8 cellular contexts compared by ENCODE assay signal in genomic region chr11:103108933-103109817, GRCh38. TPM values are rescaled to one million over a fixed set of nuclear protein-coding genes. Genes with fewer than 3 reads are reported as not detected.
A peak's percentile ranks its signal among the peaks of the same experiment; 100 is the strongest.
DNase-seq lines count a peak whose midpoint lies in the region; ATAC-seq, FAIRE-seq and TF ChIP-seq lines count a peak whose summit lies in the region.

TSS of gene DYNC2H1 (plus strand) at chr11:103109426. CDS start at chr11:103109575, 149 bp downstream.

- peak within 1 kb of the TSS; percentile 95 for H2AFZ ChIP-seq in OCI-LY1 (ENCODE audit: low read length)

- peak within 1 kb of the TSS; percentile 70 for H3K9ac ChIP-seq in OCI-LY1 (ENCODE audit: low read length)
- H3K9ac ChIP-seq in mucosa of rectum (ENCODE audit: low read depth in 1 of 2, low read length in 2 of 2) = peak within 1 kb of the TSS; percentile 32 to 65

- H3F3A ChIP-seq in OCI-LY1 (ENCODE audit: insufficient read depth, low read length) = no peaks in the 10 kb centered on the region

- H3K4me1 ChIP-seq in OCI-LY1 (ENCODE audit: insufficient read depth, low read length, severe bottlenecking) (peaks cover 14% of the 10 kb centered on the region), mucosa of rectum (ENCODE audit: control insufficient read depth in 2 of 2, insufficient read depth in 2 of 2, low read length in 2 of 2) (peaks cover 0 to 4% of the 10 kb centered on the region in 2 donors)

- peak within 1 kb of the TSS; percentile 64 for H3K4me3 ChIP-seq in OCI-LY1 (ENCODE audit: low read depth, low read length, poor library complexity, severe bottlenecking)
- peak within 1 kb of the TSS; percentile 60 for H3K4me3 ChIP-seq in epithelial cell of proximal tubule (ENCODE audit: low read depth, low read length)
- peak within 1 kb of the TSS; percentile 65 to 97 for H3K4me3 ChIP-seq in mucosa of rectum (ENCODE audit: low read length in 2 of 2)

- in situ Hi-C loops in Caki2 (cut with HindIII; ENCODE audit: low pct_unique_long_range_greater_than_20kb, low sequenced_read_pairs) = no loop called here

- H3K36me3 ChIP-seq in OCI-LY1 (ENCODE audit: insufficient read depth, low read length) (no peaks in the 10 kb centered on the region), mucosa of rectum (ENCODE audit: control insufficient read depth in 2 of 2, insufficient read depth in 2 of 2, low read length in 2 of 2) (no peaks in the 10 kb centered on the region)

- H3K27ac ChIP-seq in OCI-LY1 (ENCODE audit: low read depth, low read length, poor library complexity, severe bottlenecking) (no peak within 1 kb of the TSS), mucosa of rectum (ENCODE audit: low read depth in 2 of 2, low read length in 2 of 2) (peak within 1 kb of the TSS; percentile 49 to 68)

- H3K27me3 ChIP-seq in OCI-LY1 (ENCODE audit: insufficient read depth, low read length) (peaks cover 4% of the 10 kb centered on the region; the same call in 1 of the 2 replicates), mucosa of rectum (ENCODE audit: control insufficient read depth in 2 of 2, insufficient read depth in 2 of 2, low read length in 2 of 2) (no peaks in the 10 kb centered on the region)

- no peaks in the 10 kb centered on the region for H4K20me1 ChIP-seq in OCI-LY1 (ENCODE audit: insufficient read depth, low read length)

- TF ChIP-seq CTCF in OCI-LY1 (IDR thresholded peaks at IDR 0.05; ENCODE audit: low read length) = peak; percentile 67
- peak; percentile 49 for TF ChIP-seq CTCF in epithelial cell of proximal tubule (conservative IDR thresholded peaks at IDR 0.05; ENCODE audit: low read depth, low read length)

- H3K4me2 ChIP-seq in OCI-LY1 (ENCODE audit: low read length) = peak within 1 kb of the TSS; percentile 87

- H3K79me2 ChIP-seq in OCI-LY1 (ENCODE audit: insufficient read depth, low read length) = no peaks in the 10 kb centered on the region

- H3K9me3 ChIP-seq in OCI-LY1 (ENCODE audit: low read length) (no peaks in the 10 kb centered on the region), mucosa of rectum (ENCODE audit: control insufficient read depth in 2 of 2, low read length in 2 of 2) (no peaks in the 10 kb centered on the region)

- FAIRE-seq in HTR-8/SVneo (lab: Jason Lieb, UNC) = peak; percentile 96

- no peaks in the 10 kb centered on the region for H3K9me2 ChIP-seq in OCI-LY1 (ENCODE audit: low read depth, low read length)

- DNase-seq in Caki2 (ENCODE audit: low read depth) (peak; percentile 81), HTR-8/SVneo (ENCODE audit: insufficient read length, low spot score) (peak; percentile 94), epithelial cell of proximal tubule (ENCODE audit: low read depth) (peak; percentile 75)
- peak; percentile 92 for DNase-seq in activated CD8-positive, alpha-beta memory T cell treated with anti-CD3 and anti-CD28 coated beads, Interleukin-2, amount 50 U/mL, for 48 hours
- DNase-seq in stimulated activated CD8-positive, alpha-beta memory T cell treated with anti-CD3 and anti-CD28 coated beads, Interleukin-4, amount 100 ng/mL, for 24 hours (ENCODE audit: low read depth) = peak; percentile 82

- ATAC-seq in GM21390 (IDR thresholded peaks at IDR 0.05; ENCODE audit: unreplicated experiment) = peak; percentile 100

RNA-seq across cellular contexts. Expression of gene DYNC2H1, which starts in this region (rescaled TPM):
- total RNA-seq in Caki2 (2014; rRNA removed; shearing (Covaris generic); ENCODE audit: low replicate concordance) = 0.32 and 18.6 TPM in 2 replicates
- 6.9 and 13.5 TPM in 2 replicates for total RNA-seq in epithelial cell of proximal tubule
